Comparison of ENCODE assay signal across 8 cellular contexts in genomic region chrX:47581731-47582647, GRCh38. TPM values are rescaled to one million over a fixed set of nuclear protein-coding genes. Genes with fewer than 3 reads are reported as not detected.
DNase-seq lines count a peak whose midpoint lies in the region; ATAC-seq and TF ChIP-seq lines count a peak whose summit lies in the region.

TIMP1 (plus strand) TSS chrX:47582436; CDS start chrX:47583416, 980 bp downstream.

- H3K27me3 Mint-ChIP-seq in activated T-cell treated with anti-CD3 and anti-CD28 coated beads, Interleukin-2, amount 50 U/mL, for 4 hours (ENCODE audit: low read depth), result peaks cover under 1% of the 10 kb centered on the region

- H3K36me3 ChIP-seq in PC-3 (ENCODE audit: low read depth, low read length) (no peaks in the 10 kb centered on the region; the same call in 1 of the 2 replicates), muscle layer of duodenum (ENCODE audit: control insufficient read depth in 1 of 2, insufficient read depth in 2 of 2, low read length in 2 of 2) (peaks cover 0 to 12% of the 10 kb centered on the region in 2 donors)

- no peaks in the 10 kb centered on the region for H3K9me2 ChIP-seq in PC-3 (replicated peaks; ENCODE audit: low read length)

- H3K27ac ChIP-seq in PC-3 (ENCODE audit: low read length) (peak within 1 kb of the TSS; percentile 56), muscle layer of duodenum (ENCODE audit: low read length) (peak within 1 kb of the TSS; percentile 63)

- H4K20me1 ChIP-seq in PC-3 (ENCODE audit: low read length), result no peaks in the 10 kb centered on the region

- TF ChIP-seq CTCF in PC-3 (conservative IDR thresholded peaks at IDR 0.05; ENCODE audit: low read depth, low read length), result no peak

- peaks cover 2% of the 10 kb centered on the region for H3K36me3 Mint-ChIP-seq in activated T-cell treated with anti-CD3 and anti-CD28 coated beads, Interleukin-2, amount 50 U/mL, for 4 hours (ENCODE audit: insufficient read depth)

- peak; percentile 81 for ATAC-seq in GM18907 (IDR thresholded peaks at IDR 0.05; ENCODE audit: unreplicated experiment)
- peak; percentile 91 for ATAC-seq in HG03135 (IDR thresholded peaks at IDR 0.05; ENCODE audit: unreplicated experiment)
- ATAC-seq in PC-3, result peak; percentile 92
- ATAC-seq in activated T-cell treated with anti-CD3 and anti-CD28 coated beads, Interleukin-2, amount 50 U/mL, for 4 hours, result peak; percentile 78 to 84
- peak; percentile 90 for ATAC-seq in esophagus mucosa

- POLR2A ChIA-PET in PC-3 (lab: Charles Lee; ENCODE audit: unreplicated experiment), result no interaction called here

- H3K27me3 ChIP-seq in PC-3 (ENCODE audit: low read length) (no peaks in the 10 kb centered on the region), muscle layer of duodenum (ENCODE audit: low read depth, low read length) (no peaks in the 10 kb centered on the region)

- H3K9me3 ChIP-seq in PC-3 (ENCODE audit: low read length), result no peaks in the 10 kb centered on the region
- H3K9me3 ChIP-seq in muscle layer of duodenum (ENCODE audit: control insufficient read depth in 1 of 2, low read length in 2 of 2), result no peaks in the 10 kb centered on the region

- CTCF ChIA-PET in PC-3 (lab: Charles Lee), result no interaction called here

- H3K79me2 ChIP-seq in PC-3 (ENCODE audit: low read length), result peaks cover 18% of the 10 kb centered on the region

- H3K4me3 ChIP-seq in PC-3 (ENCODE audit: low read length) (peak within 1 kb of the TSS; percentile 83), muscle layer of duodenum (ENCODE audit: low read depth in 1 of 2, low read length in 2 of 2) (peak within 1 kb of the TSS; percentile 52 to 55)

- H3F3A ChIP-seq in PC-3 (ENCODE audit: low read length, unreplicated experiment), result no peaks in the 10 kb centered on the region

- H3K9ac ChIP-seq in PC-3 (ENCODE audit: low read length), result peak within 1 kb of the TSS; percentile 90

- DNase-seq in 8988T (peak; percentile 82), PC-3 (peak; percentile 94)
- DNase-seq in activated T-cell treated with anti-CD3 and anti-CD28 coated beads, Interleukin-2, amount 50 U/mL, for 4 hours, result peak; percentile 79
- DNase-seq in stimulated activated CD8-positive, alpha-beta memory T cell treated with anti-CD3 and anti-CD28 coated beads, Interleukin-7, amount 100 ng/mL, for 24 hours (ENCODE audit: low read depth), result peak; percentile 51

- peak within 1 kb of the TSS; percentile 90 for H3K4me2 ChIP-seq in PC-3 (ENCODE audit: low read length)

- H2AFZ ChIP-seq in PC-3 (ENCODE audit: low read length), result peak within 1 kb of the TSS; percentile 63; the same call in 1 of the 2 replicates

- H3K4me3 Mint-ChIP-seq in activated T-cell treated with anti-CD3 and anti-CD28 coated beads, Interleukin-2, amount 50 U/mL, for 4 hours, result peak within 1 kb of the TSS; percentile 63

- no peaks in the 10 kb centered on the region for H3K9me3 Mint-ChIP-seq in activated T-cell treated with anti-CD3 and anti-CD28 coated beads, Interleukin-2, amount 50 U/mL, for 4 hours

- BruUV-seq in PC-3 (replicated peaks; lab: Mats Ljungman, UMichigan), result TSS peak; percentile 35

- H3K4me1 Mint-ChIP-seq in activated T-cell treated with anti-CD3 and anti-CD28 coated beads, Interleukin-2, amount 50 U/mL, for 4 hours (ENCODE audit: low read depth), result peaks cover 42% of the 10 kb centered on the region

- H3K4me1 ChIP-seq in PC-3 (ENCODE audit: insufficient read depth, low read length) (peaks cover 31% of the 10 kb centered on the region), muscle layer of duodenum (ENCODE audit: control insufficient read depth in 1 of 2, insufficient read depth in 2 of 2, low read length in 2 of 2) (peaks cover 5 to 6% of the 10 kb centered on the region in 2 donors)

- intact Hi-C loops in PC-3 (cut with micrococcal nuclease), result loop anchor here (5.0 kb wide), 1 partner anchor 70 kb away; the partner anchor contains the start of gene ELK1

RNA-seq across cellular contexts. Expression of gene TIMP1, which starts in this region (rescaled TPM):
- total RNA-seq in PC-3 (2014; rRNA removed), result 207 and 222 TPM in 2 replicates
- 10 to 100 TPM; 10.4 to 32.1 (median 15.9) TPM for total RNA-seq in activated T-cell treated with anti-CD3 and anti-CD28 coated beads, Interleukin-2, amount 50 U/mL, for 4 hours
- total RNA-seq in esophagus mucosa, result 51.4 TPM

Comparison
In these comparisons a context has a peak if more than half of its experiments do, and no peak if none do; other contexts are left out.
1. Peak in every context shown above with its lines: DNase-seq, ATAC-seq, H3K4me3 ChIP-seq and H3K27ac ChIP-seq.